20 cellular contexts compared by ENCODE assay signal in genomic region chr14:55399912-55400311, GRCh38. TPM values are rescaled to one million over a fixed set of nuclear protein-coding genes. Genes with fewer than 3 reads are reported as not detected.
DNase-seq lines count a peak whose midpoint lies in the region; ATAC-seq and TF ChIP-seq lines count a peak whose summit lies in the region.
"Had no signal": no experiment of that assay in that cellular context is flagged by ENCODE, and none has a peak within 500 bp of the region (broad histone marks: within the 10 kb centered on the region; RNA-seq: fewer than 3 reads in every experiment).

No MANE protein-coding gene starts in this region.

- H3K4me1 Mint-ChIP-seq in osteocyte (ENCODE audit: unreplicated experiment) = peaks cover 18% of the 10 kb centered on the region

- peak overlapping the region; percentile 63 for H3K27ac Mint-ChIP-seq in osteocyte (ENCODE audit: unreplicated experiment)
- H3K27ac Mint-ChIP-seq: naive thymus-derived CD4-positive, alpha-beta T cell had no signal

- no peak overlapping the region for H3K4me3 ChIP-seq in brain microvascular endothelial cell (ENCODE audit: low read depth, low read length)
- H3K4me3 ChIP-seq in Peyer's patch = no peak overlapping the region
- H3K4me3 ChIP-seq: colonic mucosa, lung had no signal

- H3K9me3 Mint-ChIP-seq in osteocyte (ENCODE audit: unreplicated experiment) = no peaks in the 10 kb centered on the region
- H3K9me3 Mint-ChIP-seq: naive thymus-derived CD4-positive, alpha-beta T cell had no signal

- H3K27me3 Mint-ChIP-seq in osteocyte (ENCODE audit: unreplicated experiment) = no peaks in the 10 kb centered on the region
- H3K27me3 Mint-ChIP-seq: naive thymus-derived CD4-positive, alpha-beta T cell had no signal

- H3K4me1 ChIP-seq in Peyer's patch = no peaks in the 10 kb centered on the region
- H3K4me1 ChIP-seq: colonic mucosa had no signal

- TF ChIP-seq POLR2A in Peyer's patch (IDR thresholded peaks at IDR 0.05) = no peak

- DNase-seq in stimulated activated CD4-positive, alpha-beta T cell treated with anti-CD3 and anti-CD28 coated beads, Interleukin-4, amount 100 ng/mL, for 24 hours = peak; percentile 16
- DNase-seq in stimulated activated CD4-positive, alpha-beta T cell treated with anti-CD3 and anti-CD28 coated beads, Interleukin-12 subunit alpha, Interleukin-12 subunit beta, amount 100 ng/mL, for 4 hours = no peak
- DNase-seq in brain microvascular endothelial cell (peak; percentile 16), osteocyte (ENCODE audit: extremely low spot score, unreplicated experiment) (no peak), HEK293T (ENCODE audit: extremely low spot score) (no peak), Peyer's patch (no peak), NCI-H128 (lab: John Stamatoyannopoulos, UW; ENCODE audit: unreplicated experiment) (no peak)
- DNase-seq: activated CD8-positive, alpha-beta memory T cell treated with anti-CD3 and anti-CD28 coated beads for 24 hours; activated effector memory CD4-positive, alpha-beta T cell treated with anti-CD3 and anti-CD28 coated beads, Interleukin-2, amount 50 U/mL, for 16 hours; colonic mucosa; DMS79 treated with DMSO at 0.1 percent for 48 hours; naive thymus-derived CD4-positive, alpha-beta T cell; NCI-H1417; NCI-H2171 treated with DMSO at 0.1 percent for 48 hours; posterior cingulate gyrus; stimulated activated CD4-positive, alpha-beta T cell treated with anti-CD3 and anti-CD28 coated beads, Interleukin-15, amount 100 ng/mL, for 24 hours had no signal

- H3K27me3 ChIP-seq in brain microvascular endothelial cell (replicated peaks) (no peaks in the 10 kb centered on the region), Peyer's patch (no peaks in the 10 kb centered on the region)
- H3K27me3 ChIP-seq: colonic mucosa had no signal

- TF ChIP-seq CTCF in brain microvascular endothelial cell (IDR thresholded peaks at IDR 0.05; ENCODE audit: low read depth, low read length, missing control alignments) (no peak), osteocyte (IDR thresholded peaks at IDR 0.05) (no peak), Peyer's patch (IDR thresholded peaks at IDR 0.05) (no peak)

- H3K27ac ChIP-seq in brain microvascular endothelial cell = no peak overlapping the region
- no peak overlapping the region for H3K27ac ChIP-seq in Peyer's patch
- H3K27ac ChIP-seq: colonic mucosa, KMS-11 had no signal

- in situ Hi-C loops in brain microvascular endothelial cell (cut with HindIII; ENCODE audit: low pct_ligation_motif_present, low sequenced_read_pairs) = no loop called here

- CTCF ChIA-PET in HEK293T (lab: Yijun Ruan, JAX) = no interaction called here

- H3K36me3 ChIP-seq in brain microvascular endothelial cell (replicated peaks) (no peaks in the 10 kb centered on the region), Peyer's patch (peaks cover 0 to 17% (median 0%) of the 10 kb centered on the region in 3 donors)
- H3K36me3 ChIP-seq: colonic mucosa had no signal

- ATAC-seq in GM18870 (IDR thresholded peaks at IDR 0.05; ENCODE audit: unreplicated experiment) = no peak
- ATAC-seq: HCT116; naive thymus-derived CD4-positive, alpha-beta T cell had no signal

- no peaks in the 10 kb centered on the region for H3K9me3 ChIP-seq in Peyer's patch
- H3K9me3 ChIP-seq: colonic mucosa had no signal

- H3K36me3 Mint-ChIP-seq in osteocyte (ENCODE audit: unreplicated experiment) = peaks cover 9% of the 10 kb centered on the region

- POLR2A ChIA-PET in HEK293T (lab: Yijun Ruan, JAX) = no interaction called here

- no peak overlapping the region for H3K4me3 Mint-ChIP-seq in osteocyte (ENCODE audit: unreplicated experiment)
- H3K4me3 Mint-ChIP-seq: naive thymus-derived CD4-positive, alpha-beta T cell had no signal

TF ChIP-seq in HEK293T, 16 proteins besides CTCF, POLR2A, EP300 and RAD21:
- no peak for TF ChIP-seq CTBP1 (IDR thresholded peaks at IDR 0.05; ENCODE audit: borderline replicate concordance)
- no peak for TF ChIP-seq LEF1 (IDR thresholded peaks at IDR 0.05; ENCODE audit: borderline replicate concordance)
- no peak for TF ChIP-seq SP1 (IDR thresholded peaks at IDR 0.05)
- no peak for TF ChIP-seq HDGF (IDR thresholded peaks at IDR 0.05; ENCODE audit: borderline replicate concordance)
TF ChIP-seq in HEK293T: peak in this region for 0.

RNA-seq across cellular contexts. Expression of gene ATG14, which starts 11.7 kb away (rescaled TPM):
- total RNA-seq in osteocyte = 13.8 and 14.5 TPM in 2 replicates
- total RNA-seq in Peyer's patch = 10 to 100 TPM; 10.3 to 18.9 (median 13.9) TPM

RNA-seq across cellular contexts. Expression of gene TBPL2, which starts 40.5 kb away (rescaled TPM):
- not detected in 2 replicates for total RNA-seq in osteocyte
- not detected for total RNA-seq in Peyer's patch
- total RNA-seq: lung; naive thymus-derived CD4-positive, alpha-beta T cell had no signal

Comparison
In these comparisons a context has a peak if more than half of its experiments do, and no peak if none do; other contexts are left out.
1. DNase-seq: peak in stimulated activated CD4-positive, alpha-beta T cell treated with anti-CD3 and anti-CD28 coated beads, Interleukin-4, amount 100 ng/mL, for 24 hours (single experiment) and brain microvascular endothelial cell (single experiment); none in stimulated activated CD4-positive, alpha-beta T cell treated with anti-CD3 and anti-CD28 coated beads, Interleukin-12 subunit alpha, Interleukin-12 subunit beta, amount 100 ng/mL, for 4 hours (single experiment), osteocyte (single experiment), HEK293T (single experiment), Peyer's patch (0 of 3) and NCI-H128 (single experiment).